8 cellular contexts compared by ENCODE assay signal in the genomic region with DNA sequence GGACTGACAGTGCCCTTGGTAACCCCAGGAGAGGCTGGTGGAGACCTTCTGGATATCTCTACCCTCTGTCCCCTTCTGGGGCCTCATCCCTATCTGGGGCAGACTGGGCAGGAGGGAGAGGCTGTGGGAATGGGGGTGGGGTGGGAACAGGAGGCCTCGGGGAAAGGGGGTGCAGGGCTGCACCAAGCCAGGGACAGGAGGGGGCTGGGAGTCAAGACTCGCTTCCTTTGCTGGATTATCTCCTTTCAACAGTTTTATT. TPM values are rescaled to one million over a fixed set of nuclear protein-coding genes. Genes with fewer than 3 reads are reported as not detected.
DNase-seq lines count a peak whose midpoint lies in the region; ATAC-seq and TF ChIP-seq lines count a peak whose summit lies in the region.

No MANE protein-coding gene starts in this region.

- DNase-seq in HFFc6 = no peak
- DNase-seq in astrocyte of the cerebellum (ENCODE audit: low read depth) = no peak
- no peak for DNase-seq in activated T-cell treated with anti-CD3 and anti-CD28 coated beads, Interleukin-2, amount 50 U/mL, for 4 hours
- DNase-seq in activated CD8-positive, alpha-beta T cell treated with anti-CD3 and anti-CD28 coated beads for 36 hours = no peak
- DNase-seq in stimulated activated naive CD8-positive, alpha-beta T cell treated with anti-CD3 and anti-CD28 coated beads, Interleukin-15, Interleukin-2, amounts not matched to agents 100 U/mL and 50 U/mL, for 24 hours = no peak

- H3K36me3 ChIP-seq in liver (ENCODE audit: control insufficient read depth in 4 of 4, insufficient read depth in 3 of 4, low read depth in 1 of 4, low read length in 3 of 4) (peaks cover 8 to 21% (median 17%) of the 10 kb centered on the region in 4 donors), subcutaneous abdominal adipose tissue (ENCODE audit: control insufficient read depth in 5 of 5, insufficient read depth in 5 of 5, low read length in 5 of 5) (peaks cover 0 to 33% (median 28%) of the 10 kb centered on the region in 5 donors)

- in situ Hi-C loops in astrocyte of the cerebellum (cut with HindIII; ENCODE audit: low sequenced_read_pairs) = no loop called here

- peak overlapping the region; percentile 18 for H3K4me3 ChIP-seq in astrocyte of the cerebellum (ENCODE audit: low read depth, low read length)
- no peak overlapping the region for H3K4me3 ChIP-seq in liver (ENCODE audit: low read depth in 1 of 3, low read length in 3 of 3)
- peak overlapping the region; percentile 13 to 73 (median 65) for H3K4me3 ChIP-seq in subcutaneous abdominal adipose tissue (ENCODE audit: low read depth in 1 of 5, low read length in 5 of 5)

- H3K9me3 ChIP-seq in liver (ENCODE audit: control insufficient read depth in 4 of 4, low read length in 3 of 4) (no peaks in the 10 kb centered on the region), subcutaneous abdominal adipose tissue (ENCODE audit: control insufficient read depth in 5 of 5, low read length in 5 of 5) (no peaks in the 10 kb centered on the region)

- TF ChIP-seq RAD21 in liver (IDR thresholded peaks at IDR 0.05) = no peak

- H3K4me1 ChIP-seq in liver (ENCODE audit: control insufficient read depth in 4 of 4, insufficient read depth in 4 of 4, low read length in 3 of 4) (peaks cover 14 to 41% (median 26%) of the 10 kb centered on the region in 4 donors), subcutaneous abdominal adipose tissue (ENCODE audit: control insufficient read depth in 5 of 5, insufficient read depth in 5 of 5, low read length in 5 of 5) (peaks cover 8 to 40% (median 32%) of the 10 kb centered on the region in 5 donors)

- peaks cover 45% of the 10 kb centered on the region for H3K4me1 Mint-ChIP-seq in HFFc6 (ENCODE audit: low read depth)
- peaks cover 8% of the 10 kb centered on the region for H3K4me1 Mint-ChIP-seq in activated T-cell treated with anti-CD3 and anti-CD28 coated beads, Interleukin-2, amount 50 U/mL, for 4 hours (ENCODE audit: low read depth)
- peaks cover 13% of the 10 kb centered on the region for H3K4me1 Mint-ChIP-seq in activated CD8-positive, alpha-beta T cell treated with anti-CD3 and anti-CD28 coated beads for 36 hours (ENCODE audit: low read depth)

- 45% methylated on average over 2 of the region's 2 CpGs for WGBS in liver

- H3K27me3 ChIP-seq in liver (ENCODE audit: control insufficient read depth in 4 of 4, insufficient read depth in 4 of 4, low read length in 3 of 4) (no peaks in the 10 kb centered on the region), subcutaneous abdominal adipose tissue (ENCODE audit: control insufficient read depth in 5 of 5, insufficient read depth in 4 of 5, low read length in 5 of 5) (no peaks in the 10 kb centered on the region)

- H3K4me3 Mint-ChIP-seq in HFFc6 = peak overlapping the region; percentile 82
- no peak overlapping the region for H3K4me3 Mint-ChIP-seq in activated T-cell treated with anti-CD3 and anti-CD28 coated beads, Interleukin-2, amount 50 U/mL, for 4 hours
- H3K4me3 Mint-ChIP-seq in activated CD8-positive, alpha-beta T cell treated with anti-CD3 and anti-CD28 coated beads for 36 hours = no peak overlapping the region

- ATAC-seq in HG02885 (IDR thresholded peaks at IDR 0.05; ENCODE audit: poor library complexity, unreplicated experiment) = no peak
- no peak for ATAC-seq in activated T-cell treated with anti-CD3 and anti-CD28 coated beads, Interleukin-2, amount 50 U/mL, for 4 hours
- ATAC-seq in activated CD8-positive, alpha-beta T cell treated with anti-CD3 and anti-CD28 coated beads for 36 hours = no peak
- ATAC-seq in stimulated activated naive CD8-positive, alpha-beta T cell treated with anti-CD3 and anti-CD28 coated beads, Interleukin-15, Interleukin-2, amounts not matched to agents 100 U/mL and 50 U/mL, for 24 hours = no peak

- intact Hi-C loops in activated CD8-positive, alpha-beta T cell treated with anti-CD3 and anti-CD28 coated beads for 36 hours (cut with micrococcal nuclease) = no loop called here

- H3K9me3 Mint-ChIP-seq in HFFc6 = no peaks in the 10 kb centered on the region
- no peaks in the 10 kb centered on the region for H3K9me3 Mint-ChIP-seq in activated T-cell treated with anti-CD3 and anti-CD28 coated beads, Interleukin-2, amount 50 U/mL, for 4 hours
- no peaks in the 10 kb centered on the region for H3K9me3 Mint-ChIP-seq in activated CD8-positive, alpha-beta T cell treated with anti-CD3 and anti-CD28 coated beads for 36 hours

- CTCF ChIA-PET in activated CD8-positive, alpha-beta T cell treated with anti-CD3 and anti-CD28 coated beads for 36 hours (lab: Charles Lee) = no interaction called here

- H3K36me3 Mint-ChIP-seq in HFFc6 (ENCODE audit: low read depth) = peaks cover 6% of the 10 kb centered on the region; the same call in 1 of the 2 replicates
- H3K36me3 Mint-ChIP-seq in activated T-cell treated with anti-CD3 and anti-CD28 coated beads, Interleukin-2, amount 50 U/mL, for 4 hours (ENCODE audit: insufficient read depth) = peaks cover 7% of the 10 kb centered on the region
- no peaks in the 10 kb centered on the region for H3K36me3 Mint-ChIP-seq in activated CD8-positive, alpha-beta T cell treated with anti-CD3 and anti-CD28 coated beads for 36 hours (ENCODE audit: low read depth)

- H3K27ac ChIP-seq in liver (ENCODE audit: low read depth in 1 of 2, low read length in 2 of 2) (peak overlapping the region; percentile 36 to 76), subcutaneous abdominal adipose tissue (ENCODE audit: low read depth, low read length) (peak overlapping the region; percentile 85)

- TF ChIP-seq CTCF in HFFc6 (IDR thresholded peaks at IDR 0.05) = no peak
- TF ChIP-seq CTCF in astrocyte of the cerebellum (IDR thresholded peaks at IDR 0.05; ENCODE audit: low read depth, low read length, missing control alignments) = no peak
- no peak for TF ChIP-seq CTCF in liver (IDR thresholded peaks at IDR 0.05; ENCODE audit: low read depth, low read length, missing input control)
- TF ChIP-seq CTCF in activated CD8-positive, alpha-beta T cell treated with anti-CD3 and anti-CD28 coated beads for 36 hours (IDR thresholded peaks at IDR 0.05) = no peak

- POLR2A ChIA-PET in activated CD8-positive, alpha-beta T cell treated with anti-CD3 and anti-CD28 coated beads for 36 hours (lab: Charles Lee) = interaction anchor here (1.0 to 1.4 kb wide), 2 partner anchors 24 to 43 kb away, joined by 3 to 5 read pairs; a partner anchor contains a TSS

- H3K9ac ChIP-seq in liver (ENCODE audit: low read depth in 1 of 2, low read length in 2 of 2) (no peak overlapping the region), subcutaneous abdominal adipose tissue (ENCODE audit: low read length in 5 of 5) (peak overlapping the region in 2 of 5 donors; percentile 62 to 84)

- peak overlapping the region; percentile 99 for H3K27ac Mint-ChIP-seq in HFFc6
- no peak overlapping the region for H3K27ac Mint-ChIP-seq in activated CD8-positive, alpha-beta T cell treated with anti-CD3 and anti-CD28 coated beads for 36 hours

- peaks cover 2% of the 10 kb centered on the region for H3K27me3 Mint-ChIP-seq in HFFc6 (ENCODE audit: insufficient read depth)
- H3K27me3 Mint-ChIP-seq in activated T-cell treated with anti-CD3 and anti-CD28 coated beads, Interleukin-2, amount 50 U/mL, for 4 hours (ENCODE audit: low read depth) = no peaks in the 10 kb centered on the region
- H3K27me3 Mint-ChIP-seq in activated CD8-positive, alpha-beta T cell treated with anti-CD3 and anti-CD28 coated beads for 36 hours = no peaks in the 10 kb centered on the region

TF ChIP-seq in liver, 16 proteins besides CTCF, POLR2A, EP300 and RAD21:
- TF ChIP-seq NR2F2 (IDR thresholded peaks at IDR 0.05) (no peak), FOXA1 (IDR thresholded peaks at IDR 0.05) (no peak), FOXA2 (IDR thresholded peaks at IDR 0.05) (no peak), YY1 (IDR thresholded peaks at IDR 0.05) (no peak), EGR1 (IDR thresholded peaks at IDR 0.05; ENCODE audit: low read depth in 2 of 2) (no peak)

RNA-seq across cellular contexts. Expression of a gene that starts 24.8 kb away (rescaled TPM):
- total RNA-seq in HFFc6 (2021; fragmentation: NEBNext Ultra II Directional; extraction: Animal tissue kit (Norgen Biotek cat#: 25700)) = 100 to 1,000 TPM in 5 of 6 experiments, 10 to 100 TPM in 1; 96.6 to 123 (median 113) TPM
- 1 to 10 TPM; 6.7 to 7.8 TPM for total RNA-seq in liver
- polyA plus RNA-seq in liver = 10 to 100 TPM in 1 of 2 donors, 1 to 10 TPM in 1; 8.7 to 15.1 TPM
- total RNA-seq in activated T-cell treated with anti-CD3 and anti-CD28 coated beads, Interleukin-2, amount 50 U/mL, for 4 hours = 10 to 100 TPM; 24.7 to 28.4 (median 24.9) TPM
- 10 to 100 TPM; 20.2 to 20.7 TPM for total RNA-seq in activated CD8-positive, alpha-beta T cell treated with anti-CD3 and anti-CD28 coated beads for 36 hours

RNA-seq across cellular contexts. Expression of a gene that starts 28.1 kb away (rescaled TPM):
- total RNA-seq in HFFc6 (2021; fragmentation: NEBNext Ultra II Directional; extraction: Animal tissue kit (Norgen Biotek cat#: 25700)) = 10 to 100 TPM; 63.4 to 87.4 (median 78.7) TPM
- 10 to 100 TPM; 18.2 to 20.3 TPM for total RNA-seq in liver
- polyA plus RNA-seq in liver = 10 to 100 TPM in 1 of 2 donors, 1 to 10 TPM in 1; 5.8 to 10.7 TPM
- 10 to 100 TPM; 14.6 to 19.7 (median 16.2) TPM for total RNA-seq in activated T-cell treated with anti-CD3 and anti-CD28 coated beads, Interleukin-2, amount 50 U/mL, for 4 hours
- total RNA-seq in activated CD8-positive, alpha-beta T cell treated with anti-CD3 and anti-CD28 coated beads for 36 hours = 10 to 100 TPM; 19.1 to 19.3 TPM

RNA-seq across cellular contexts. Expression of a gene that starts 28.8 kb away (rescaled TPM):
- 100 to 1,000 TPM in 1 of 6 experiments, 10 to 100 TPM in 5; 86.6 to 101 (median 94.5) TPM for total RNA-seq in HFFc6 (2021; fragmentation: NEBNext Ultra II Directional; extraction: Animal tissue kit (Norgen Biotek cat#: 25700))
- 10 to 100 TPM; 12.1 to 13.6 TPM for total RNA-seq in liver
- 10 to 100 TPM; 16.7 to 31.9 TPM for polyA plus RNA-seq in liver
- 10 to 100 TPM; 77.6 to 88.2 (median 85.9) TPM for total RNA-seq in activated T-cell treated with anti-CD3 and anti-CD28 coated beads, Interleukin-2, amount 50 U/mL, for 4 hours
- 100 to 1,000 TPM; 104 to 110 TPM for total RNA-seq in activated CD8-positive, alpha-beta T cell treated with anti-CD3 and anti-CD28 coated beads for 36 hours

RNA-seq across cellular contexts. Expression of a gene that starts 46.4 kb away (rescaled TPM):
- total RNA-seq in HFFc6 (2021; fragmentation: NEBNext Ultra II Directional; extraction: Animal tissue kit (Norgen Biotek cat#: 25700)) = 1 to 10 TPM; 4.0 to 7.6 (median 6.7) TPM
- total RNA-seq in liver = 1 to 10 TPM in 1 of 2 donors, under 1 TPM in 1; 0.08 to 1.9 TPM
- under 1 TPM; 0.29 to 0.32 TPM for polyA plus RNA-seq in liver
- 1 to 10 TPM; 6.4 to 9.4 (median 7.9) TPM for total RNA-seq in activated T-cell treated with anti-CD3 and anti-CD28 coated beads, Interleukin-2, amount 50 U/mL, for 4 hours
- 10 to 100 TPM; 16.8 to 17.9 TPM for total RNA-seq in activated CD8-positive, alpha-beta T cell treated with anti-CD3 and anti-CD28 coated beads for 36 hours

Comparison
In these comparisons a context has a peak if more than half of its experiments do, and no peak if none do; other contexts are left out.
1. H3K4me3 ChIP-seq: peak in astrocyte of the cerebellum (single experiment) and subcutaneous abdominal adipose tissue (5 of 5); none in liver (0 of 3).
2. RNA of a gene that starts 28.8 kb away (total RNA-seq): 104 to 110 TPM in activated CD8-positive, alpha-beta T cell treated with anti-CD3 and anti-CD28 coated beads for 36 hours, 86.6 to 101 TPM in HFFc6 and 77.6 to 88.2 TPM in activated T-cell treated with anti-CD3 and anti-CD28 coated beads, Interleukin-2, amount 50 U/mL, for 4 hours; 12.1 to 13.6 TPM in liver; every median in the first group is over 4 times any median in the second.